ENCODE assay signal across 10 cellular contexts in genomic region chr13:113239357-113239756, GRCh38.
"Had no signal": no experiment of that assay in that cellular context is flagged by ENCODE, and none has a peak within 500 bp of the region (broad histone marks: within the 10 kb centered on the region; RNA-seq: fewer than 3 reads in every experiment).

No MANE protein-coding gene starts in this region.

- H3K4me2 ChIP-seq: KMS-11 had no signal

- H3K4me1 ChIP-seq: HAP-1 had no signal

- ATAC-seq: HCT116 had no signal

- H3K4me1 Mint-ChIP-seq: IgD-negative memory B cell had no signal

- H3K27ac ChIP-seq: GM23248, KMS-11 had no signal

- H3K9ac ChIP-seq: GM23248, KMS-11 had no signal

- FAIRE-seq: HTR-8/SVneo had no signal

- H2AFZ ChIP-seq: GM23248 had no signal

- DNase-seq: GM23248, GOT3, H7, HFFc6, KBM-7 had no signal

- H3K4me3 Mint-ChIP-seq: HFFc6, IgD-negative memory B cell had no signal

- H3K9me3 ChIP-seq: HAP-1 had no signal

- H3K4me3 ChIP-seq: GM23248, HAP-1 had no signal

- H3K9me3 Mint-ChIP-seq: HFFc6, IgD-negative memory B cell had no signal

- H3K27ac Mint-ChIP-seq: HFFc6 had no signal
